Comparison of ENCODE assay signal across 21 cellular contexts in the genomic region with DNA sequence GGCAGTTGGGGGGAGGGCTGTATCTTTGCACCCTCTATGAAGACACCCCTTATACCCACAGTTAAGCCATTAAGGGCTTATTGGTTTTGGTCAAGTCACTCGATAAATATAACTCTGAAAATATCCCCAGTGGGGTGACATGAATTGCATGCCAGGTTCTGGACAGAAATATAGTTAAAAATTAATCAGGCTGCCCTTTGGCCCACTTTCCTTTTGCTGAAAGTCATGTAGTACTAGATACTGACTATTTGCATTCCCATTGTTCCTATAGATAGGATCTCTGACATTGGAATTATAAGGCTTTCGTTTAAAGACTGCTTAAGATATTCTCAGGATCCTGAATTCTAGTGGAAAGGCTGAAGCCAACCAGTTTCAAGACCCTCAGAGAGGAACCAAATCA. TPM values are rescaled to one million over a fixed set of nuclear protein-coding genes. Genes with fewer than 3 reads are reported as not detected.
DNase-seq lines count a peak whose midpoint lies in the region; ATAC-seq and TF ChIP-seq lines count a peak whose summit lies in the region.
"Had no signal": no experiment of that assay in that cellular context is flagged by ENCODE, and none has a peak within 500 bp of the region (broad histone marks: within the 10 kb centered on the region; RNA-seq: fewer than 3 reads in every experiment).

No MANE protein-coding gene starts in this region.

- H3K79me2 ChIP-seq in SK-N-SH (ENCODE audit: insufficient read depth), result peaks cover 4% of the 10 kb centered on the region; the same call in 1 of the 2 replicates

- no peaks in the 10 kb centered on the region for H3K27me3 ChIP-seq in liver (ENCODE audit: control insufficient read depth in 4 of 4, insufficient read depth in 4 of 4, low read length in 3 of 4)
- no peaks in the 10 kb centered on the region for H3K27me3 ChIP-seq in stomach
- H3K27me3 ChIP-seq in psoas muscle (ENCODE audit: insufficient read depth in 3 of 3, low read length in 2 of 3), result no peaks in the 10 kb centered on the region
- H3K27me3 ChIP-seq in SK-N-SH (ENCODE audit: insufficient read depth), result no peaks in the 10 kb centered on the region; the same call in 1 of the 2 replicates
- H3K27me3 ChIP-seq: SJSA1 had no signal

- no peak for TF ChIP-seq CTCF in liver (IDR thresholded peaks at IDR 0.05; ENCODE audit: low read depth, low read length, missing input control)
- no peak for TF ChIP-seq CTCF in stomach (IDR thresholded peaks at IDR 0.05)
- TF ChIP-seq CTCF in psoas muscle (IDR thresholded peaks at IDR 0.05), result no peak
- no peak for TF ChIP-seq CTCF in SK-N-SH (IDR thresholded peaks at IDR 0.05)

- ATAC-seq in GM18909 (IDR thresholded peaks at IDR 0.05; ENCODE audit: poor library complexity, unreplicated experiment) (peak; percentile 55), psoas muscle (no peak)
- ATAC-seq: GM23338, HCT116, Panc1 had no signal

- H3K36me3 ChIP-seq in liver (ENCODE audit: control insufficient read depth in 4 of 4, insufficient read depth in 3 of 4, low read depth in 1 of 4, low read length in 3 of 4), result no peaks in the 10 kb centered on the region
- no peaks in the 10 kb centered on the region for H3K36me3 ChIP-seq in stomach
- H3K36me3 ChIP-seq in psoas muscle (ENCODE audit: insufficient read depth in 1 of 2, low read depth in 1 of 2), result no peaks in the 10 kb centered on the region
- peaks cover 0 to 19% of the 10 kb centered on the region in 2 experiments for H3K36me3 ChIP-seq in SK-N-SH (replicated peaks in 1 of 2; ENCODE audit: control insufficient read depth in 1 of 2, insufficient read depth in 2 of 2, low read length in 1 of 2)
- H3K36me3 ChIP-seq: SJSA1 had no signal

- H3K9me2 ChIP-seq in SK-N-SH, result no peaks in the 10 kb centered on the region

- intact Hi-C loops in stomach (cut with DNase I; ENCODE audit: low total_unique reads), result no loop called here
- intact Hi-C loops in psoas muscle (cut with DNase I), result no loop called here

- no peak overlapping the region for H3K9ac ChIP-seq in liver (ENCODE audit: low read depth in 1 of 2, low read length in 2 of 2)
- no peak overlapping the region for H3K9ac ChIP-seq in SK-N-SH

- H3K4me1 ChIP-seq in liver (ENCODE audit: control insufficient read depth in 4 of 4, insufficient read depth in 4 of 4, low read length in 3 of 4) (peaks cover 0 to 22% (median 17%) of the 10 kb centered on the region in 4 donors), stomach (peaks cover 0 to 7% (median 0%) of the 10 kb centered on the region in 4 donors), psoas muscle (no peaks in the 10 kb centered on the region), SK-N-SH (ENCODE audit: control insufficient read depth in 1 of 2, insufficient read depth in 2 of 2, low read depth in 1 of 2, low read length in 1 of 2) (no peaks in the 10 kb centered on the region)
- H3K4me1 ChIP-seq: SJSA1 had no signal

- H3F3A ChIP-seq in SK-N-SH (replicated peaks; ENCODE audit: insufficient read depth), result peaks cover under 1% of the 10 kb centered on the region

- H3K9me3 ChIP-seq in liver (ENCODE audit: control insufficient read depth in 4 of 4, low read length in 3 of 4) (no peaks in the 10 kb centered on the region), stomach (no peaks in the 10 kb centered on the region), psoas muscle (no peaks in the 10 kb centered on the region), SK-N-SH (no peaks in the 10 kb centered on the region)
- H3K9me3 ChIP-seq: SJSA1 had no signal

- no peak overlapping the region for H2AFZ ChIP-seq in SK-N-SH (ENCODE audit: low read depth)
- H2AFZ ChIP-seq: GM23338 had no signal

- H3K4me3 ChIP-seq in liver (ENCODE audit: low read depth in 1 of 3, low read length in 3 of 3), result no peak overlapping the region
- no peak overlapping the region for H3K4me3 ChIP-seq in stomach
- H3K4me3 ChIP-seq in psoas muscle, result no peak overlapping the region
- H3K4me3 ChIP-seq in SK-N-SH (ENCODE audit: low read depth in 2 of 2, low read length in 1 of 2), result no peak overlapping the region
- H3K4me3 ChIP-seq: GM23338, SJSA1 had no signal

- 34% methylated on average over 2 of the region's 2 CpGs for WGBS in liver
- 9 to 56% (median 42%) methylated on average over 2 of the region's 2 CpGs for WGBS in stomach, 5 donors
- WGBS in psoas muscle, 3 donors, result 71 to 89% (median 87%) methylated on average over 2 of the region's 2 CpGs
- 50% methylated on average over 2 of the region's 2 CpGs for WGBS in SK-N-SH (ENCODE audit: low lambda C conversion rate)

- H3K4me2 ChIP-seq in SK-N-SH, result no peak overlapping the region
- H3K4me2 ChIP-seq: GM23338 had no signal

- TF ChIP-seq RAD21 in liver (IDR thresholded peaks at IDR 0.05) (no peak), SK-N-SH (IDR thresholded peaks at IDR 0.05; ENCODE audit: low read length) (no peak)

- POLR2A ChIA-PET in SK-N-SH (lab: Yijun Ruan, JAX), result no interaction called here

- TF ChIP-seq POLR2A in stomach (IDR thresholded peaks at IDR 0.05), result no peak

- CTCF ChIA-PET in SK-N-SH (lab: Yijun Ruan, JAX), result no interaction called here

- DNase-seq in glomerular visceral epithelial cell (ENCODE audit: extremely low spot score), result peak; percentile 1
- DNase-seq in stomach, result no peak
- no peak for DNase-seq in psoas muscle
- no peak for DNase-seq in SK-N-SH
- DNase-seq in activated T-cell treated with anti-CD3 and anti-CD28 coated beads, Interleukin-2, amount 50 U/mL, for 48 hours, result no peak
- DNase-seq in NCI-H2171 (lab: John Stamatoyannopoulos, UW), result no peak
- DNase-seq: ACHN; C1 segment of cervical spinal cord; CD8-positive, alpha-beta memory T cell; IMR-90; NCI-H1048; NCI-H1436; NCI-H1930; NCI-H69; SW 1271 had no signal

- peak overlapping the region; percentile 69 to 75 for H3K27ac ChIP-seq in liver (ENCODE audit: low read depth in 1 of 2, low read length in 2 of 2)
- peak overlapping the region in 4 of 5 donors; percentile 17 to 61 (median 49) for H3K27ac ChIP-seq in stomach
- no peak overlapping the region for H3K27ac ChIP-seq in psoas muscle
- H3K27ac ChIP-seq in SK-N-SH (ENCODE audit: low read depth in 2 of 2, low read length in 1 of 2), result no peak overlapping the region
- H3K27ac ChIP-seq: SJSA1 had no signal

- no peaks in the 10 kb centered on the region for H4K20me1 ChIP-seq in SK-N-SH (ENCODE audit: insufficient read depth)

- TF ChIP-seq EP300 in stomach (IDR thresholded peaks at IDR 0.05) (no peak), SK-N-SH (IDR thresholded peaks at IDR 0.05; ENCODE audit: borderline replicate concordance in 1 of 2, low read depth in 1 of 2, low read length in 1 of 2) (no peak)

TF ChIP-seq in liver, 16 proteins besides CTCF, POLR2A, EP300 and RAD21 (continues in another document):
- TF ChIP-seq FOXA2 (IDR thresholded peaks at IDR 0.05) (no peak), ZBTB33 (IDR thresholded peaks at IDR 0.05) (no peak), GABPA (IDR thresholded peaks at IDR 0.05 in 1 of 2, conservative IDR thresholded peaks at IDR 0.05 in 1 of 2) (no peak)

TF ChIP-seq in SK-N-SH, 30 proteins besides CTCF, POLR2A, EP300 and RAD21:
- TF ChIP-seq SIN3A (IDR thresholded peaks at IDR 0.05; ENCODE audit: borderline replicate concordance, low read depth, low read length), result no peak
- no peak for TF ChIP-seq YY1 (IDR thresholded peaks at IDR 0.05; ENCODE audit: low read depth)
- TF ChIP-seq FOSL2 (IDR thresholded peaks at IDR 0.05; ENCODE audit: borderline replicate concordance, low read depth), result no peak
- TF ChIP-seq MXI1 (IDR thresholded peaks at IDR 0.05; ENCODE audit: low read depth, low read length), result no peak
- TF ChIP-seq TEAD4 (IDR thresholded peaks at IDR 0.05; ENCODE audit: borderline replicate concordance, insufficient read depth), result no peak
- TF ChIP-seq RXRA (IDR thresholded peaks at IDR 0.05; ENCODE audit: borderline replicate concordance, low read depth), result no peak
- no peak for TF ChIP-seq ZBTB33 (IDR thresholded peaks at IDR 0.05; ENCODE audit: borderline replicate concordance, low read depth)
- no peak for TF ChIP-seq MEF2A (IDR thresholded peaks at IDR 0.05; ENCODE audit: borderline replicate concordance, low read depth)
- no peak for TF ChIP-seq FOXJ3 (CRISPR knock-in tag; IDR thresholded peaks at IDR 0.05)
- no peak for TF ChIP-seq GATA2 (CRISPR knock-in tag; IDR thresholded peaks at IDR 0.05)
- TF ChIP-seq SMC3 (IDR thresholded peaks at IDR 0.05; ENCODE audit: low read depth, low read length), result no peak
TF ChIP-seq in SK-N-SH: peak in this region for 0.

RNA-seq across cellular contexts. Expression of gene LAMP2, which starts 43.5 kb away (rescaled TPM):
- total RNA-seq in liver, result 100 to 1,000 TPM in 1 of 2 donors, 10 to 100 TPM in 1; 80.0 to 111 TPM
- 100 to 1,000 TPM; 128 to 140 TPM for polyA plus RNA-seq in liver
- 100 to 1,000 TPM in 1 of 5 donors, 10 to 100 TPM in 3, 1 to 10 TPM in 1; 2.6 to 153 (median 35.7) TPM for total RNA-seq in stomach
- polyA plus RNA-seq in stomach, result 10 to 100 TPM; 21.8 to 41.5 (median 29.6) TPM
- total RNA-seq in psoas muscle, result 100 to 1,000 TPM in 2 of 4 donors, 10 to 100 TPM in 2; 86.0 to 123 (median 98.2) TPM
- polyA plus RNA-seq in psoas muscle, result 10 to 100 TPM; 24.5 to 89.4 (median 39.1) TPM
- polyA plus RNA-seq in SK-N-SH (2012; rRNA removed), result 108 and 141 TPM in 2 replicates
- 132 and 140 TPM in 2 replicates for polyA plus RNA-seq in SK-N-SH (2012; cell fraction: cytosol; rRNA removed)
- 43.3 and 103 TPM in 2 replicates for polyA plus RNA-seq in SK-N-SH (2012; cell fraction: nucleus; rRNA removed)

RNA-seq across cellular contexts. Expression of gene CUL4B, which starts 48.1 kb away (rescaled TPM):
- 10 to 100 TPM; 17.5 to 24.9 TPM for total RNA-seq in liver
- 1 to 10 TPM; 6.0 to 7.9 TPM for polyA plus RNA-seq in liver
- total RNA-seq in stomach, result 10 to 100 TPM in 4 of 5 donors, 1 to 10 TPM in 1; 6.7 to 54.0 (median 29.7) TPM
- 10 to 100 TPM; 14.4 to 18.5 (median 15.2) TPM for polyA plus RNA-seq in stomach
- total RNA-seq in psoas muscle, result 10 to 100 TPM in 3 of 4 donors, 1 to 10 TPM in 1; 9.8 to 11.7 (median 11.2) TPM
- 10 to 100 TPM in 1 of 3 donors, 1 to 10 TPM in 2; 6.0 to 13.1 (median 6.5) TPM for polyA plus RNA-seq in psoas muscle
- 24.1 and 42.6 TPM in 2 replicates for polyA plus RNA-seq in SK-N-SH (2012; rRNA removed)
- 36.9 and 42.2 TPM in 2 replicates for polyA plus RNA-seq in SK-N-SH (2012; cell fraction: cytosol; rRNA removed)
- 43.2 and 107 TPM in 2 replicates for polyA plus RNA-seq in SK-N-SH (2012; cell fraction: nucleus; rRNA removed)

Comparison
In these comparisons a context has a peak if more than half of its experiments do, and no peak if none do; other contexts are left out.
1. H3K27ac ChIP-seq: peak in liver (2 of 2) and stomach (4 of 5); none in psoas muscle (single experiment) and SK-N-SH (0 of 2).